8 cellular contexts compared by ENCODE assay signal in genomic region chr1:119549719-119550141, GRCh38. TPM values are rescaled to one million over a fixed set of nuclear protein-coding genes. Genes with fewer than 3 reads are reported as not detected.
DNase-seq lines count a peak whose midpoint lies in the region; ATAC-seq and TF ChIP-seq lines count a peak whose summit lies in the region.

No MANE protein-coding gene starts in this region.

- no peaks in the 10 kb centered on the region for H3K9me3 ChIP-seq in suprapubic skin

- no peak for TF ChIP-seq EP300 in suprapubic skin (IDR thresholded peaks at IDR 0.05)

- H3K27ac ChIP-seq in suprapubic skin, result no peak overlapping the region

- DNase-seq in 8988T (peak; percentile 10), GM12865 (ENCODE audit: low read depth) (peak; percentile 77), NCI-H460 (ENCODE audit: extremely low read depth, low read depth) (peak; percentile 51), anterior cingulate cortex (lab: John Stamatoyannopoulos, UW) (peak in 46 of 58 donors; percentile 2 to 72 (median 32)), iPS DF 4.7 (ENCODE audit: extremely low read depth, low spot score) (peak; percentile 64), suprapubic skin (ENCODE audit: low spot score in 2 of 2) (no peak)
- peak; percentile 5 for DNase-seq in stimulated activated CD4-positive, alpha-beta T cell treated with anti-CD3 and anti-CD28 coated beads, Interleukin-4, amount 100 ng/mL, for 24 hours

- TF ChIP-seq POLR2A in suprapubic skin (IDR thresholded peaks at IDR 0.05), result no peak

- TF ChIP-seq CTCF in GM12865 (IDR thresholded peaks at IDR 0.05; ENCODE audit: insufficient read depth, low read depth, low read length, missing control alignments), result peak; percentile 67
- TF ChIP-seq CTCF in suprapubic skin (IDR thresholded peaks at IDR 0.05), result peak in 1 of 2 donors; percentile 50

- peaks cover 16% of the 10 kb centered on the region for H3K4me1 ChIP-seq in suprapubic skin

- no peak overlapping the region for H3K4me3 ChIP-seq in GM12865 (ENCODE audit: low read depth, low read length)
- H3K4me3 ChIP-seq in suprapubic skin, result no peak overlapping the region

- ATAC-seq in HG03432 (IDR thresholded peaks at IDR 0.05; ENCODE audit: unreplicated experiment), result peak; percentile 67

- no peaks in the 10 kb centered on the region for H3K27me3 ChIP-seq in suprapubic skin

- WGBS in suprapubic skin, result 69% methylated on average over 5 of the region's 5 CpGs

- H3K36me3 ChIP-seq in suprapubic skin, result no peaks in the 10 kb centered on the region

RNA-seq across cellular contexts. Expression of gene HSD3B1, which starts 42.7 kb away (rescaled TPM):
- not detected in 2 replicates for total RNA-seq in NCI-H460 (2014; rRNA removed; shearing (Covaris generic))
- not detected in 2 replicates for polyA plus RNA-seq in NCI-H460 (2014; cell fraction: nucleus; rRNA removed)
- total RNA-seq in suprapubic skin, result 10 to 100 TPM in 1 of 4 donors, 1 to 10 TPM in 3; 2.9 to 20.1 (median 5.6) TPM

Comparison
In these comparisons a context has a peak if more than half of its experiments do, and no peak if none do; other contexts are left out.
1. DNase-seq: peak in 8988T (single experiment), GM12865 (single experiment), NCI-H460 (single experiment), anterior cingulate cortex (46 of 58), iPS DF 4.7 (single experiment) and stimulated activated CD4-positive, alpha-beta T cell treated with anti-CD3 and anti-CD28 coated beads, Interleukin-4, amount 100 ng/mL, for 24 hours (single experiment); none in suprapubic skin (0 of 2).